In the genomic region with DNA sequence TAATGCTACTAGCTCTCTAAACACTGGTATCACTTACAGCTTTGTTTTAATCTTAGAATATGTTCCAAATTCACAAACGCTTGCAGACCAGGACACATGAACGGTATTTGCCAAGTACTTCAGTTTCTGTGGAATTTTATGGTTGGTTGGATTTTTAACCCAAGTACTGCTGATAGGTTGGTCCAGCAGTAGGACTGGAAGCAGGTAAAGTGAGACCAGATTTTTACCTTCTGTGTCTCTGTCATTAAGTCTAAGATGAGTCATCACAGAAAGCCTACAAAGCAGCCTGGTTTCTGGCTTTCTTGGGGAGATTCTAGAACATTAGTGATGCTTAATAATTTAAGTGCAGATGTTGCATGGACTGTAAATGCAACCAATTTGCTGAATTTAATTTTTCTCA, we compare ENCODE assay signal across 18 cellular contexts.
A peak's percentile ranks its signal among the peaks of the same experiment; 100 is the strongest.
DNase-seq lines count a peak whose midpoint lies in the region; ATAC-seq, FAIRE-seq and TF ChIP-seq lines count a peak whose summit lies in the region.
"Had no signal": no experiment of that assay in that cellular context is flagged by ENCODE, and none has a peak within 500 bp of the region (broad histone marks: within the 10 kb centered on the region; RNA-seq: fewer than 3 reads in every experiment).

No MANE protein-coding gene starts in this region.

- no peaks in the 10 kb centered on the region for H3K9me3 ChIP-seq in SJCRH30 (replicated peaks)

- FAIRE-seq in H54 (lab: Jason Lieb, UNC), result peak; percentile 11
- peak; percentile 88 for FAIRE-seq in RCC 7860 (lab: Jason Lieb, UNC)

- H3K4me1 ChIP-seq in SJCRH30, result no peaks in the 10 kb centered on the region

- no peak for ATAC-seq in GM21737 (IDR thresholded peaks at IDR 0.05; ENCODE audit: unreplicated experiment)

- H3K27ac ChIP-seq in SJCRH30, result no peak overlapping the region
- H3K27ac ChIP-seq: 22Rv1, C4-2B had no signal

- H3K4me3 ChIP-seq in SJCRH30, result no peak overlapping the region

- H3K36me3 ChIP-seq in SJCRH30, result no peaks in the 10 kb centered on the region

- no peaks in the 10 kb centered on the region for H3K27me3 ChIP-seq in SJCRH30

- TF ChIP-seq POLR2A in H54 (IDR thresholded peaks at IDR 0.05; ENCODE audit: low read depth, low read length), result no peak

- DNase-seq in DMS 273 (lab: John Stamatoyannopoulos, UW; ENCODE audit: unreplicated experiment) (peak; percentile 6), DMS 273 treated with DMSO at 0.1 percent for 48 hours (lab: John Stamatoyannopoulos, UW) (no peak), H54 (ENCODE audit: insufficient read length, low spot score) (no peak), RCC 7860 (ENCODE audit: low spot score) (peak; percentile 30), glomerular visceral epithelial cell (ENCODE audit: extremely low spot score) (peak; percentile 19), SJCRH30 (no peak), RPMI8226 (no peak)
- DNase-seq: COR-L47, DND-41, HCEC 1CT, MV-4-11, NCI-H1417 treated with DMSO at 0.1 percent for 48 hours, NCI-H2081 treated with DMSO at 0.1 percent for 48 hours, NCI-H82, T-helper 1 cell had no signal

Comparison
In these comparisons a context has a peak if more than half of its experiments do, and no peak if none do; other contexts are left out.
1. DNase-seq: peak in DMS 273 (single experiment), RCC 7860 (single experiment) and glomerular visceral epithelial cell (single experiment); none in DMS 273 treated with DMSO at 0.1 percent for 48 hours (single experiment), H54 (single experiment), SJCRH30 (0 of 2) and RPMI8226 (single experiment).